Comparison of ENCODE assay signal across 31 cellular contexts in the genomic region with DNA sequence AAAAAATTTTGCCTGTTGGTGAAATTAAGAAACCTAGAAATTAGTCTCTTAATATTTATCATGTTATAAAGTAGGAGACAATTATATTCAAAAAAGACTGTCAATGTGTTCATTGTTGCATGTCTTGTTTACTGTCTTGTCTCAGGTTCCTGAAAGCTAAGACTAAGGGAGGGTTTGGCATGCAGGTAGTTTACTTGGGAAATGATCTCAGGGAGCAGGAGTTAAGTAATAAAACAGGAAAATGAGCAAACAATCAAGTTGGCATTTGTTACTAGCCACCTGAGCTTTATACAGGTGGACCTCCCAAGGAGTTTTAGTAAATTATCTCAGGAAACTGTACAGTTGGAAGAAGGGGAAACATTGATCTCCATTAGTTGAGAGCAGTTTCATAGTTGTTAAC.
"Had no signal": no experiment of that assay in that cellular context is flagged by ENCODE, and none has a peak within 500 bp of the region (broad histone marks: within the 10 kb centered on the region; RNA-seq: fewer than 3 reads in every experiment).

No MANE protein-coding gene starts in this region.

- ATAC-seq: activated CD4-positive, alpha-beta T cell treated with anti-CD3 and anti-CD28 coated beads for 36 hours; activated naive CD4-positive, alpha-beta T cell treated with anti-CD3 and anti-CD28 coated beads, Interleukin-2, amount 50 U/mL, for 72 hours; activated T-cell treated with anti-CD3 and anti-CD28 coated beads, Interleukin-2, amount 50 U/mL, for 72 hours; effector memory CD8-positive, alpha-beta T cell; foreskin keratinocyte; gastrocnemius medialis; heart left ventricle; T-helper 17 cell had no signal

- H3K36me3 Mint-ChIP-seq: activated CD4-positive, alpha-beta memory T cell treated with anti-CD3 and anti-CD28 coated beads for 36 hours; activated naive CD4-positive, alpha-beta T cell treated with anti-CD3 and anti-CD28 coated beads, Interleukin-2, amount 10 ng/mL, durations not matched to agents 7 days and 5 days; activated naive CD4-positive, alpha-beta T cell treated with anti-CD3 and anti-CD28 coated beads, Interleukin-2, amount 50 U/mL, for 72 hours; activated naive CD8-positive, alpha-beta T cell treated with anti-CD3 and anti-CD28 coated beads, Interleukin-2, amount 10 ng/mL, durations not matched to agents 7 days and 5 days; brain had no signal

- H3K4me1 ChIP-seq: ascending aorta, esophagus muscularis mucosa, foreskin keratinocyte, gastrocnemius medialis, heart left ventricle had no signal

- H3K9me3 ChIP-seq: ascending aorta, esophagus muscularis mucosa, gastrocnemius medialis had no signal

- H3K9me3 Mint-ChIP-seq: activated CD4-positive, alpha-beta T cell treated with anti-CD3 and anti-CD28 coated beads, Interleukin-2, amount 10 ng/mL, durations not matched to agents 24 days and 14 days; activated naive CD8-positive, alpha-beta T cell treated with anti-CD3 and anti-CD28 coated beads, Interleukin-2, amount 10 ng/mL, durations not matched to agents 7 days and 5 days; brain; dendritic cell treated with granulocyte-macrophage colony-stimulating factor and Interleukin-4, amounts not matched to agents 40 ng/mL and 50 ng/mL, for 4 days had no signal

- H3K36me3 ChIP-seq: ascending aorta, esophagus muscularis mucosa, gastrocnemius medialis, heart left ventricle had no signal

- H3K4me1 Mint-ChIP-seq: activated CD4-positive, alpha-beta T cell treated with anti-CD3 and anti-CD28 coated beads for 36 hours; activated CD4-positive, alpha-beta T cell treated with anti-CD3 and anti-CD28 coated beads, Interleukin-2, amount 10 ng/mL, durations not matched to agents 24 days and 14 days; activated naive CD4-positive, alpha-beta T cell treated with anti-CD3 and anti-CD28 coated beads, Interleukin-2, amount 10 ng/mL, durations not matched to agents 7 days and 5 days; activated naive CD8-positive, alpha-beta T cell treated with anti-CD3 and anti-CD28 coated beads, Interleukin-2, amount 10 ng/mL, durations not matched to agents 7 days and 5 days; brain; central memory CD8-positive, alpha-beta T cell; T-helper 17 cell had no signal

- H3K4me3 Mint-ChIP-seq: activated CD4-positive, alpha-beta memory T cell treated with anti-CD3 and anti-CD28 coated beads for 36 hours; activated CD4-positive, alpha-beta T cell treated with anti-CD3 and anti-CD28 coated beads for 36 hours; activated CD4-positive, alpha-beta T cell treated with anti-CD3 and anti-CD28 coated beads, Interleukin-2, amount 10 ng/mL, durations not matched to agents 24 days and 14 days; activated naive CD4-positive, alpha-beta T cell treated with anti-CD3 and anti-CD28 coated beads, Interleukin-2, amount 10 ng/mL, durations not matched to agents 7 days and 5 days; activated naive CD8-positive, alpha-beta T cell treated with anti-CD3 and anti-CD28 coated beads, Interleukin-2, amount 10 ng/mL, durations not matched to agents 7 days and 5 days; activated T-cell treated with anti-CD3 and anti-CD28 coated beads, Interleukin-2, amount 50 U/mL, for 24 hours; activated T-cell treated with anti-CD3 and anti-CD28 coated beads, Interleukin-2, amount 50 U/mL, for 72 hours; brain; central memory CD8-positive, alpha-beta T cell; dendritic cell treated with granulocyte-macrophage colony-stimulating factor and Interleukin-4, amounts not matched to agents 40 ng/mL and 50 ng/mL, for 4 days; effector memory CD8-positive, alpha-beta T cell; T-helper 17 cell; T-helper 2 cell treated with Interferon-gamma antibody and Interleukin-4, amounts not matched to agents 5 μg/mL and 100 μg/mL, for 36 hours had no signal

- H3K27ac Mint-ChIP-seq: activated CD4-positive, alpha-beta memory T cell treated with anti-CD3 and anti-CD28 coated beads for 36 hours; activated CD4-positive, alpha-beta T cell treated with anti-CD3 and anti-CD28 coated beads for 36 hours; activated CD4-positive, alpha-beta T cell treated with anti-CD3 and anti-CD28 coated beads, Interleukin-2, amount 10 ng/mL, durations not matched to agents 24 days and 14 days; activated naive CD4-positive, alpha-beta T cell treated with anti-CD3 and anti-CD28 coated beads, Interleukin-2, amount 10 ng/mL, durations not matched to agents 7 days and 5 days; activated naive CD4-positive, alpha-beta T cell treated with anti-CD3 and anti-CD28 coated beads, Interleukin-2, amount 50 U/mL, for 72 hours; activated naive CD8-positive, alpha-beta T cell treated with anti-CD3 and anti-CD28 coated beads, Interleukin-2, amount 10 ng/mL, durations not matched to agents 7 days and 5 days; activated T-cell treated with anti-CD3 and anti-CD28 coated beads, Interleukin-2, amount 50 U/mL, for 24 hours; activated T-cell treated with anti-CD3 and anti-CD28 coated beads, Interleukin-2, amount 50 U/mL, for 72 hours; brain; dendritic cell treated with granulocyte-macrophage colony-stimulating factor and Interleukin-4, amounts not matched to agents 40 ng/mL and 50 ng/mL, for 4 days; effector memory CD8-positive, alpha-beta T cell; T-helper 17 cell; T-helper 2 cell treated with Interferon-gamma antibody and Interleukin-4, amounts not matched to agents 5 μg/mL and 100 μg/mL, for 36 hours had no signal

- H3K4me3 ChIP-seq: ascending aorta, coronary artery, esophagus muscularis mucosa, gastrocnemius medialis, heart left ventricle, hepatocyte had no signal

- H3K27me3 Mint-ChIP-seq: activated CD4-positive, alpha-beta memory T cell treated with anti-CD3 and anti-CD28 coated beads for 36 hours; activated CD4-positive, alpha-beta T cell treated with anti-CD3 and anti-CD28 coated beads for 36 hours; activated CD4-positive, alpha-beta T cell treated with anti-CD3 and anti-CD28 coated beads, Interleukin-2, amount 10 ng/mL, durations not matched to agents 24 days and 14 days; activated naive CD4-positive, alpha-beta T cell treated with anti-CD3 and anti-CD28 coated beads, Interleukin-2, amount 10 ng/mL, durations not matched to agents 7 days and 5 days; activated naive CD8-positive, alpha-beta T cell treated with anti-CD3 and anti-CD28 coated beads, Interleukin-2, amount 10 ng/mL, durations not matched to agents 7 days and 5 days; activated T-cell treated with anti-CD3 and anti-CD28 coated beads, Interleukin-2, amount 50 U/mL, for 24 hours; brain; central memory CD8-positive, alpha-beta T cell; dendritic cell treated with granulocyte-macrophage colony-stimulating factor and Interleukin-4, amounts not matched to agents 40 ng/mL and 50 ng/mL, for 4 days; effector memory CD8-positive, alpha-beta T cell; T-helper 17 cell had no signal

- H3K27ac ChIP-seq: ascending aorta, coronary artery, esophagus muscularis mucosa, foreskin keratinocyte, gastrocnemius medialis, heart left ventricle, hepatocyte had no signal

- DNase-seq: activated CD4-positive, alpha-beta memory T cell treated with anti-CD3 and anti-CD28 coated beads for 36 hours; activated CD4-positive, alpha-beta T cell treated with anti-CD3 and anti-CD28 coated beads for 36 hours; activated CD4-positive, alpha-beta T cell treated with anti-CD3 and anti-CD28 coated beads, Interleukin-2, amount 10 ng/mL, durations not matched to agents 24 days and 14 days; activated CD4-positive, CD25-positive, alpha-beta regulatory T cell; activated CD4-positive, CD25-positive, alpha-beta regulatory T cell treated with anti-CD3 and anti-CD28 coated beads, Interleukin-2, amount 50 U/mL, for 72 hours; activated CD8-positive, alpha-beta memory T cell treated with anti-CD3 and anti-CD28 coated beads, Interleukin-2, amount 50 U/mL, for 48 hours; activated gamma-delta T cell; activated naive CD4-positive, alpha-beta T cell; activated naive CD4-positive, alpha-beta T cell treated with anti-CD3 and anti-CD28 coated beads, Interleukin-2, amount 10 ng/mL, durations not matched to agents 7 days and 5 days; activated naive CD8-positive, alpha-beta T cell treated with anti-CD3 and anti-CD28 coated beads, Interleukin-2, amount 10 ng/mL, durations not matched to agents 7 days and 5 days; activated T-cell treated with anti-CD3 and anti-CD28 coated beads for 4 hours; activated T-cell treated with anti-CD3 and anti-CD28 coated beads, Interleukin-2, amount 50 U/mL, for 24 hours; activated T-cell treated with anti-CD3 and anti-CD28 coated beads, Interleukin-2, amount 50 U/mL, for 72 hours; effector CD4-positive, alpha-beta T cell; effector memory CD8-positive, alpha-beta T cell; erythroblast; foreskin keratinocyte; gastrocnemius medialis; glutamatergic neuron; heart left ventricle; T-helper 17 cell; T1000 had no signal

- H3K27me3 ChIP-seq: ascending aorta, esophagus muscularis mucosa, foreskin keratinocyte, gastrocnemius medialis, heart left ventricle, hepatocyte had no signal
